Comparison of ENCODE assay signal across 1 cellular context in the genomic region with DNA sequence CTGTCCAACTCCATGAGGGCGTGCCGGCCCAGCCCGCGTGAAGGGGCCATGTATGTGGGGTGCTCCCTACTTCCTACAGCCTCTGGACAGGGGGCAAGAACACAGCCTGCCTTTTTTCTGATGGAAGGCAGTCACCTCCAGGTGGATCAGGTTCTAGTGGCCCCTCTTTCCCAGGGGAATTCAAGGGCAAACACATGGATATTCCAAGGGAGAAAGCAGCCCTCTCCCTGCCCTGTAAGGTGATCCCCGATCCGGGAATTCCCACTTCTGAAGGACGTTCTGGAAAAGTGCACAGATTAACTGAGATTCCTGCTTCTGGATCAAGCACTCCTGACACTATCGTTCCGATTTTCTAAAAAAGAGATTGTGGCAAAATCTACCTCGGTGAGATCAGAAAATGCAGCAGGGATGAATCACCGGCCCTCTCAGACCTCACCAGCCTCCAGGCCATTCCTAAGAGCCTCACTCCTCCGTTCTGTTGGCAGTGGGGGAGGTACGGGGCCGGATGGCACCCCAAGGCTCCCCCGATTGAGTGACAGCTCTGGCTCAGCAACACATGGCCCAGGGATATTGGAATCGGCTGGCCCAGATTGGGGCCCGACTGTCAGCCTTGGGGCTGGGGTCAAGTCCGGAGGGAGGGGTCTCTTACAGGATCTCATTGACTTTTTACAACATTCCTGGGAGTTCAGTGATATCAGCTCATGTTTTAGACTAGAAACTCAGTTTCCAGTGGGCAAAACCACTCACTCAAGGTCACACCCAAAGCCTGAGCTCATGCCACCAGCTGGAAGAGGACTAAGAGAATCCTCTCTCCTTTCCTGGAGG.
A peak's percentile ranks its signal among the peaks of the same experiment; 100 is the strongest.
TF ChIP-seq lines count a peak whose summit lies in the region.

No MANE protein-coding gene starts in this region.

TF ChIP-seq in HepG2, 621 proteins besides CTCF, POLR2A, EP300 and RAD21 (continued from another document and continues in another):
- TF ChIP-seq, protein P1, sequence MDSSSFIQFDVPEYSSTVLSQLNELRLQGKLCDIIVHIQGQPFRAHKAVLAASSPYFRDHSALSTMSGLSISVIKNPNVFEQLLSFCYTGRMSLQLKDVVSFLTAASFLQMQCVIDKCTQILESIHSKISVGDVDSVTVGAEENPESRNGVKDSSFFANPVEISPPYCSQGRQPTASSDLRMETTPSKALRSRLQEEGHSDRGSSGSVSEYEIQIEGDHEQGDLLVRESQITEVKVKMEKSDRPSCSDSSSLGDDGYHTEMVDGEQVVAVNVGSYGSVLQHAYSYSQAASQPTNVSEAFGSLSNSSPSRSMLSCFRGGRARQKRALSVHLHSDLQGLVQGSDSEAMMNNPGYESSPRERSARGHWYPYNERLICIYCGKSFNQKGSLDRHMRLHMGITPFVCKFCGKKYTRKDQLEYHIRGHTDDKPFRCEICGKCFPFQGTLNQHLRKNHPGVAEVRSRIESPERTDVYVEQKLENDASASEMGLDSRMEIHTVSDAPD (CRISPR knock-in tag; IDR thresholded peaks at IDR 0.05) = no peak
- TF ChIP-seq ZBTB21 (CRISPR knock-in tag; IDR thresholded peaks at IDR 0.05) (no peak), ZNF24 (IDR thresholded peaks at IDR 0.05) (no peak), IKZF1 (IDR thresholded peaks at IDR 0.05) (no peak), ZSCAN29 (CRISPR knock-in tag; conservative IDR thresholded peaks at IDR 0.05) (no peak), RARG (CRISPR knock-in tag; IDR thresholded peaks at IDR 0.05; ENCODE audit: low read depth) (no peak), ZNF572 (CRISPR knock-in tag; IDR thresholded peaks at IDR 0.05) (no peak), DR1 (CRISPR knock-in tag; IDR thresholded peaks at IDR 0.05) (no peak), FOSL2 (CRISPR knock-in tag; IDR thresholded peaks at IDR 0.05) (peak; percentile 73), ZNF451 (CRISPR knock-in tag; IDR thresholded peaks at IDR 0.05) (no peak), ZNF713 (CRISPR knock-in tag; IDR thresholded peaks at IDR 0.05) (no peak), MED8 (CRISPR knock-in tag; IDR thresholded peaks at IDR 0.05; ENCODE audit: insufficient replicate concordance) (no peak), HOXD1 (CRISPR knock-in tag; IDR thresholded peaks at IDR 0.05) (no peak), ZBTB38 (CRISPR knock-in tag; IDR thresholded peaks at IDR 0.05) (no peak), BRCA1 (CRISPR knock-in tag; IDR thresholded peaks at IDR 0.05) (no peak), RNF2 (conservative IDR thresholded peaks at IDR 0.05; ENCODE audit: low read depth) (no peak), ZNF557 (CRISPR knock-in tag; IDR thresholded peaks at IDR 0.05) (no peak), CEBPB (IDR thresholded peaks at IDR 0.05; ENCODE audit: borderline replicate concordance, low read depth, low read length) (no peak), HHEX (CRISPR knock-in tag; IDR thresholded peaks at IDR 0.05) (no peak), POLR2G (IDR thresholded peaks at IDR 0.05; ENCODE audit: low read depth, low read length) (peak; percentile 59), PHF21A (CRISPR knock-in tag; IDR thresholded peaks at IDR 0.05) (peak; percentile 34; the same call in 1 of the 2 replicates), ZNF546 (CRISPR knock-in tag; conservative IDR thresholded peaks at IDR 0.05) (no peak), YEATS2 (CRISPR knock-in tag; IDR thresholded peaks at IDR 0.05; ENCODE audit: borderline replicate concordance) (0 out of 2 replicates have a peak, but pooled peaks have one; percentile 13)
- TF ChIP-seq, protein P2, sequence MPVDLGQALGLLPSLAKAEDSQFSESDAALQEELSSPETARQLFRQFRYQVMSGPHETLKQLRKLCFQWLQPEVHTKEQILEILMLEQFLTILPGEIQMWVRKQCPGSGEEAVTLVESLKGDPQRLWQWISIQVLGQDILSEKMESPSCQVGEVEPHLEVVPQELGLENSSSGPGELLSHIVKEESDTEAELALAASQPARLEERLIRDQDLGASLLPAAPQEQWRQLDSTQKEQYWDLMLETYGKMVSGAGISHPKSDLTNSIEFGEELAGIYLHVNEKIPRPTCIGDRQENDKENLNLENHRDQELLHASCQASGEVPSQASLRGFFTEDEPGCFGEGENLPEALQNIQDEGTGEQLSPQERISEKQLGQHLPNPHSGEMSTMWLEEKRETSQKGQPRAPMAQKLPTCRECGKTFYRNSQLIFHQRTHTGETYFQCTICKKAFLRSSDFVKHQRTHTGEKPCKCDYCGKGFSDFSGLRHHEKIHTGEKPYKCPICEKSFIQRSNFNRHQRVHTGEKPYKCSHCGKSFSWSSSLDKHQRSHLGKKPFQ (CRISPR knock-in tag; IDR thresholded peaks at IDR 0.05; ENCODE audit: insufficient replicate concordance) = peak; percentile 15
- TF ChIP-seq, protein P3, sequence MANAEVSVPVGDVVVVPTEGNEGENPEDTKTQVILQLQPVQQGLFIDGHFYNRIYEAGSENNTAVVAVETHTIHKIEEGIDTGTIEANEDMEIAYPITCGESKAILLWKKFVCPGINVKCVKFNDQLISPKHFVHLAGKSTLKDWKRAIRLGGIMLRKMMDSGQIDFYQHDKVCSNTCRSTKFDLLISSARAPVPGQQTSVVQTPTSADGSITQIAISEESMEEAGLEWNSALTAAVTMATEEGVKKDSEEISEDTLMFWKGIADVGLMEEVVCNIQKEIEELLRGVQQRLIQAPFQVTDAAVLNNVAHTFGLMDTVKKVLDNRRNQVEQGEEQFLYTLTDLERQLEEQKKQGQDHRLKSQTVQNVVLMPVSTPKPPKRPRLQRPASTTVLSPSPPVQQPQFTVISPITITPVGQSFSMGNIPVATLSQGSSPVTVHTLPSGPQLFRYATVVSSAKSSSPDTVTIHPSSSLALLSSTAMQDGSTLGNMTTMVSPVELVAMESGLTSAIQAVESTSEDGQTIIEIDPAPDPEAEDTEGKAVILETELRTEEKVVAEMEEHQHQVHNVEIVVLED (CRISPR knock-in tag; IDR thresholded peaks at IDR 0.05; ENCODE audit: borderline replicate concordance) = no peak; the same call in 1 of the 2 replicates
- TF ChIP-seq, protein P4, sequence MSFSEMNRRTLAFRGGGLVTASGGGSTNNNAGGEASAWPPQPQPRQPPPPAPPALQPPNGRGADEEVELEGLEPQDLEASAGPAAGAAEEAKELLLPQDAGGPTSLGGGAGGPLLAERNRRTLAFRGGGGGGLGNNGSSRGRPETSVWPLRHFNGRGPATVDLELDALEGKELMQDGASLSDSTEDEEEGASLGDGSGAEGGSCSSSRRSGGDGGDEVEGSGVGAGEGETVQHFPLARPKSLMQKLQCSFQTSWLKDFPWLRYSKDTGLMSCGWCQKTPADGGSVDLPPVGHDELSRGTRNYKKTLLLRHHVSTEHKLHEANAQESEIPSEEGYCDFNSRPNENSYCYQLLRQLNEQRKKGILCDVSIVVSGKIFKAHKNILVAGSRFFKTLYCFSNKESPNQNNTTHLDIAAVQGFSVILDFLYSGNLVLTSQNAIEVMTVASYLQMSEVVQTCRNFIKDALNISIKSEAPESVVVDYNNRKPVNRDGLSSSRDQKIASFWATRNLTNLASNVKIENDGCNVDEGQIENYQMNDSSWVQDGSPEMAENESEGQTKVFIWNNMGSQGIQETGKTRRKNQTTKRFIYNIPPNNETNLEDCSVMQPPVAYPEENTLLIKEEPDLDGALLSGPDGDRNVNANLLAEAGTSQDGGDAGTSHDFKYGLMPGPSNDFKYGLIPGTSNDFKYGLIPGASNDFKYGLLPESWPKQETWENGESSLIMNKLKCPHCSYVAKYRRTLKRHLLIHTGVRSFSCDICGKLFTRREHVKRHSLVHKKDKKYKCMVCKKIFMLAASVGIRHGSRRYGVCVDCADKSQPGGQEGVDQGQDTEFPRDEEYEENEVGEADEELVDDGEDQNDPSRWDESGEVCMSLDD (CRISPR knock-in tag; IDR thresholded peaks at IDR 0.05; ENCODE audit: borderline replicate concordance) = peak; percentile 79; the same call in 1 of the 2 replicates
- TF ChIP-seq, protein P5, sequence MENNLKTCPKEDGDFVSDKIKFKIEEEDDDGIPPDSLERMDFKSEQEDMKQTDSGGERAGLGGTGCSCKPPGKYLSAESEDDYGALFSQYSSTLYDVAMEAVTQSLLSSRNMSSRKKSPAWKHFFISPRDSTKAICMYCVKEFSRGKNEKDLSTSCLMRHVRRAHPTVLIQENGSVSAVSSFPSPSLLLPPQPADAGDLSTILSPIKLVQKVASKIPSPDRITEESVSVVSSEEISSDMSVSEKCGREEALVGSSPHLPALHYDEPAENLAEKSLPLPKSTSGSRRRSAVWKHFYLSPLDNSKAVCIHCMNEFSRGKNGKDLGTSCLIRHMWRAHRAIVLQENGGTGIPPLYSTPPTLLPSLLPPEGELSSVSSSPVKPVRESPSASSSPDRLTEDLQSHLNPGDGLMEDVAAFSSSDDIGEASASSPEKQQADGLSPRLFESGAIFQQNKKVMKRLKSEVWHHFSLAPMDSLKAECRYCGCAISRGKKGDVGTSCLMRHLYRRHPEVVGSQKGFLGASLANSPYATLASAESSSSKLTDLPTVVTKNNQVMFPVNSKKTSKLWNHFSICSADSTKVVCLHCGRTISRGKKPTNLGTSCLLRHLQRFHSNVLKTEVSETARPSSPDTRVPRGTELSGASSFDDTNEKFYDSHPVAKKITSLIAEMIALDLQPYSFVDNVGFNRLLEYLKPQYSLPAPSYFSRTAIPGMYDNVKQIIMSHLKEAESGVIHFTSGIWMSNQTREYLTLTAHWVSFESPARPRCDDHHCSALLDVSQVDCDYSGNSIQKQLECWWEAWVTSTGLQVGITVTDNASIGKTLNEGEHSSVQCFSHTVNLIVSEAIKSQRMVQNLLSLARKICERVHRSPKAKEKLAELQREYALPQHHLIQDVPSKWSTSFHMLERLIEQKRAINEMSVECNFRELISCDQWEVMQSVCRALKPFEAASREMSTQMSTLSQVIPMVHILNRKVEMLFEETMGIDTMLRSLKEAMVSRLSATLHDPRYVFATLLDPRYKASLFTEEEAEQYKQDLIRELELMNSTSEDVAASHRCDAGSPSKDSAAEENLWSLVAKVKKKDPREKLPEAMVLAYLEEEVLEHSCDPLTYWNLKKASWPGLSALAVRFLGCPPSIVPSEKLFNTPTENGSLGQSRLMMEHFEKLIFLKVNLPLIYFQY (CRISPR knock-in tag; IDR thresholded peaks at IDR 0.05; ENCODE audit: borderline replicate concordance) = no peak; the same call in 1 of the 2 replicates
- TF ChIP-seq, protein P6, sequence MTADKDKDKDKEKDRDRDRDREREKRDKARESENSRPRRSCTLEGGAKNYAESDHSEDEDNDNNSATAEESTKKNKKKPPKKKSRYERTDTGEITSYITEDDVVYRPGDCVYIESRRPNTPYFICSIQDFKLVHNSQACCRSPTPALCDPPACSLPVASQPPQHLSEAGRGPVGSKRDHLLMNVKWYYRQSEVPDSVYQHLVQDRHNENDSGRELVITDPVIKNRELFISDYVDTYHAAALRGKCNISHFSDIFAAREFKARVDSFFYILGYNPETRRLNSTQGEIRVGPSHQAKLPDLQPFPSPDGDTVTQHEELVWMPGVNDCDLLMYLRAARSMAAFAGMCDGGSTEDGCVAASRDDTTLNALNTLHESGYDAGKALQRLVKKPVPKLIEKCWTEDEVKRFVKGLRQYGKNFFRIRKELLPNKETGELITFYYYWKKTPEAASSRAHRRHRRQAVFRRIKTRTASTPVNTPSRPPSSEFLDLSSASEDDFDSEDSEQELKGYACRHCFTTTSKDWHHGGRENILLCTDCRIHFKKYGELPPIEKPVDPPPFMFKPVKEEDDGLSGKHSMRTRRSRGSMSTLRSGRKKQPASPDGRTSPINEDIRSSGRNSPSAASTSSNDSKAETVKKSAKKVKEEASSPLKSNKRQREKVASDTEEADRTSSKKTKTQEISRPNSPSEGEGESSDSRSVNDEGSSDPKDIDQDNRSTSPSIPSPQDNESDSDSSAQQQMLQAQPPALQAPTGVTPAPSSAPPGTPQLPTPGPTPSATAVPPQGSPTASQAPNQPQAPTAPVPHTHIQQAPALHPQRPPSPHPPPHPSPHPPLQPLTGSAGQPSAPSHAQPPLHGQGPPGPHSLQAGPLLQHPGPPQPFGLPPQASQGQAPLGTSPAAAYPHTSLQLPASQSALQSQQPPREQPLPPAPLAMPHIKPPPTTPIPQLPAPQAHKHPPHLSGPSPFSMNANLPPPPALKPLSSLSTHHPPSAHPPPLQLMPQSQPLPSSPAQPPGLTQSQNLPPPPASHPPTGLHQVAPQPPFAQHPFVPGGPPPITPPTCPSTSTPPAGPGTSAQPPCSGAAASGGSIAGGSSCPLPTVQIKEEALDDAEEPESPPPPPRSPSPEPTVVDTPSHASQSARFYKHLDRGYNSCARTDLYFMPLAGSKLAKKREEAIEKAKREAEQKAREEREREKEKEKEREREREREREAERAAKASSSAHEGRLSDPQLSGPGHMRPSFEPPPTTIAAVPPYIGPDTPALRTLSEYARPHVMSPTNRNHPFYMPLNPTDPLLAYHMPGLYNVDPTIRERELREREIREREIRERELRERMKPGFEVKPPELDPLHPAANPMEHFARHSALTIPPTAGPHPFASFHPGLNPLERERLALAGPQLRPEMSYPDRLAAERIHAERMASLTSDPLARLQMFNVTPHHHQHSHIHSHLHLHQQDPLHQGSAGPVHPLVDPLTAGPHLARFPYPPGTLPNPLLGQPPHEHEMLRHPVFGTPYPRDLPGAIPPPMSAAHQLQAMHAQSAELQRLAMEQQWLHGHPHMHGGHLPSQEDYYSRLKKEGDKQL (CRISPR knock-in tag; IDR thresholded peaks at IDR 0.05; ENCODE audit: low read depth) = no peak
- TF ChIP-seq, protein P7, sequence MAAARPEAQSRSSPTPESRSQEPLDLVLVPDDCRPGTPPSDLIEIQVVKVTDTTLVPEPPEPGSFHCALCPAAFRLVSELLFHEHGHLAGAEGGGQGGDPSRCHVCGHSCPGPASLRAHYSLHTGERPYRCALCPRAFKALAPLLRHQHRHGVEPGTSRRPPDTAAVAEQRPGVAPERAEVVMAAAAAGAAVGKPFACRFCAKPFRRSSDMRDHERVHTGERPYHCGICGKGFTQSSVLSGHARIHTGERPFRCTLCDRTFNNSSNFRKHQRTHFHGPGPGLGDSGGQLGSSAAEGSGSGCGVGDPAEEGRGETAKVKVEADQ (CRISPR knock-in tag; IDR thresholded peaks at IDR 0.05; ENCODE audit: borderline replicate concordance) = no peak
- TF ChIP-seq, protein P8, sequence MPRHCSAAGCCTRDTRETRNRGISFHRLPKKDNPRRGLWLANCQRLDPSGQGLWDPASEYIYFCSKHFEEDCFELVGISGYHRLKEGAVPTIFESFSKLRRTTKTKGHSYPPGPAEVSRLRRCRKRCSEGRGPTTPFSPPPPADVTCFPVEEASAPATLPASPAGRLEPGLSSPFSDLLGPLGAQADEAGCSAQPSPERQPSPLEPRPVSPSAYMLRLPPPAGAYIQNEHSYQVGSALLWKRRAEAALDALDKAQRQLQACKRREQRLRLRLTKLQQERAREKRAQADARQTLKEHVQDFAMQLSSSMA (CRISPR knock-in tag; IDR thresholded peaks at IDR 0.05) = 0 out of 2 replicates have a peak, but pooled peaks have one; percentile 5
- TF ChIP-seq, protein P9, sequence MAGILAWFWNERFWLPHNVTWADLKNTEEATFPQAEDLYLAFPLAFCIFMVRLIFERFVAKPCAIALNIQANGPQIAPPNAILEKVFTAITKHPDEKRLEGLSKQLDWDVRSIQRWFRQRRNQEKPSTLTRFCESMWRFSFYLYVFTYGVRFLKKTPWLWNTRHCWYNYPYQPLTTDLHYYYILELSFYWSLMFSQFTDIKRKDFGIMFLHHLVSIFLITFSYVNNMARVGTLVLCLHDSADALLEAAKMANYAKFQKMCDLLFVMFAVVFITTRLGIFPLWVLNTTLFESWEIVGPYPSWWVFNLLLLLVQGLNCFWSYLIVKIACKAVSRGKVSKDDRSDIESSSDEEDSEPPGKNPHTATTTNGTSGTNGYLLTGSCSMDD (CRISPR knock-in tag; IDR thresholded peaks at IDR 0.05) = no peak
- TF ChIP-seq, protein P10, sequence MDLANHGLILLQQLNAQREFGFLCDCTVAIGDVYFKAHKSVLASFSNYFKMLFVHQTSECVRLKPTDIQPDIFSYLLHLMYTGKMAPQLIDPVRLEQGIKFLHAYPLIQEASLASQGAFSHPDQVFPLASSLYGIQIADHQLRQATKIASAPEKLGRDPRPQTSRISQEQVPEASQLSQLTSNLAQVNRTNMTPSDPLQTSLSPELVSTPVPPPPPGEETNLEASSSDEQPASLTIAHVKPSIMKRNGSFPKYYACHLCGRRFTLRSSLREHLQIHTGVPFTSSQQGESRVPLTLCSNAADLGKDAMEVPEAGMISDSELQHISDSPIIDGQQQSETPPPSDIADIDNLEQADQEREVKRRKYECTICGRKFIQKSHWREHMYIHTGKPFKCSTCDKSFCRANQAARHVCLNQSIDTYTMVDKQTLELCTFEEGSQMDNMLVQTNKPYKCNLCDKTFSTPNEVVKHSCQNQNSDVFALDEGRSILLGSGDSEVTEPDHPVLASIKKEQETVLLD (CRISPR knock-in tag; IDR thresholded peaks at IDR 0.05; ENCODE audit: low read depth) = no peak
